ENCODE assay signal across 9 cellular contexts in the genomic region with DNA sequence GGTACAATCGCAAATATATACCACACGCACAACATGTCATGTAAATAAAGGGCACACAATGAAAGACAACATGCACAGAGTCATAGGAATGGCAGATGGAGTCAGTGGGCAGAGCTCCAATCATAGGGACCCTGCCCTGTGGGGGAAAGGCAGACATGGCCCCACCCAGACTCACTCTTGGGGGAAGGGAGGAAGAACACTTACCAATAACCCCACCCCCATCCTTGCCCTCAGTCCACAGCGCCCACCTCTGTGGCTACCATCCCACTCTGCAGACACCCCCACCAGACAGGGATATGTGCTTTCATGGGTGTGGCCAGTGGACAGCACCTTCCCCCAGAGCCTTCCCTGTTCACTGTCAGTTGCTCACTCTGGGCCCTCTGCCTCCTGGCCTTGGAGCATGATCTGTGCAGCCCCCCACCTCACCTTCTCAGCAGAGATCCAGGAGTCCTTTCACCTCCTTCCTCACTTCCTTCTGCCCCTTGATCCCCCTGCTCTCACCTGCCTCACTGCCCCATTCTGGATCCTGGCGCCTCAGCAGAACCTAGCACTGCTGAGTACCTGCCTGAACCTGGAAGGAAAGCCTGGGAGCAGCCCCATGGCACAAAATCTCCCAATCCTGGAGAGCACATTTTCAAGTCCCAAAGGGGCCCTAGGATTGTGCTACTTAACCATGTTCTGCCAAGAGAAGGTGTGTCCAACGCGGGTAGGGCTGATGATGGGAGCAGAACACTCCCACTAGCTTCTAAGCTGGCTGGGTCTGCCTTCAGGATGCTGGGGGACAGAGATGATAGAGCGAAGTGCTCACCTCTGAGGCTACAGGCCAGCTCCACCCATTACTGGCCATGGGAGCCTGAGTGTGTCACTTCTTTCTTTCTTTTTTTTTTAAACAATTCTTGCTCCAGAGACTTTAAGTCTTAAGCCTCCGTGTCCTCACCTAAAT. TPM values are rescaled to one million over a fixed set of nuclear protein-coding genes. Genes with fewer than 3 reads are reported as not detected.
DNase-seq lines count a peak whose midpoint lies in the region; ATAC-seq, FAIRE-seq and TF ChIP-seq lines count a peak whose summit lies in the region.
"Had no signal": no experiment of that assay in that cellular context is flagged by ENCODE, and none has a peak within 500 bp of the region (broad histone marks: within the 10 kb centered on the region; RNA-seq: fewer than 3 reads in every experiment).

No MANE protein-coding gene starts in this region.

- DNase-seq in NK-92 treated with Interleukin-12 subunit alpha and Interleukin-12 subunit beta, amount 100 ng/mL, for 24 hours (lab: John Stamatoyannopoulos, UW): peak; percentile 26
- no peak for DNase-seq in NK-92 (lab: John Stamatoyannopoulos, UW; ENCODE audit: unreplicated experiment)
- peak; percentile 58 for DNase-seq in NCI-H748 treated with DMSO at 0.1 percent for 48 hours (lab: John Stamatoyannopoulos, UW)
- no peak for DNase-seq in colonic mucosa
- DNase-seq in spleen: no peak
- no peak for DNase-seq in urothelium cell line (ENCODE audit: low spot score)
- DNase-seq in H7: no peak

- no peaks in the 10 kb centered on the region for H3K9me3 ChIP-seq in colonic mucosa
- H3K9me3 ChIP-seq in spleen: no peaks in the 10 kb centered on the region

- no peak for TF ChIP-seq POLR2A in spleen (IDR thresholded peaks at IDR 0.05)

- intact Hi-C loops in colonic mucosa (cut with DNase I) (loop anchor here (5.0 kb wide), 1 partner anchor 49 kb away; a partner anchor contains a TSS), spleen (cut with DNase I; ENCODE audit: low total_unique reads) (no loop called here)

- H3K27me3 ChIP-seq in colonic mucosa (no peaks in the 10 kb centered on the region), spleen (replicated peaks in 1 of 7) (no peaks in the 10 kb centered on the region), H7 (ENCODE audit: control insufficient read depth, insufficient read depth, low read length) (peaks cover 3% of the 10 kb centered on the region; the same call in 1 of the 2 replicates)

- peak overlapping the region in 1 of 2 donors; percentile 88 for H3K9ac ChIP-seq in colonic mucosa (ENCODE audit: low read depth in 2 of 2, low read length in 2 of 2)
- H3K9ac ChIP-seq: parathyroid adenoma had no signal

- H3K27ac ChIP-seq in colonic mucosa: peak overlapping the region; percentile 96
- peak overlapping the region; percentile 89 to 98 (median 94) for H3K27ac ChIP-seq in spleen
- H3K27ac ChIP-seq: parathyroid adenoma had no signal

- H3K36me3 ChIP-seq in colonic mucosa (no peaks in the 10 kb centered on the region), spleen (peaks cover 0 to 11% (median 8%) of the 10 kb centered on the region in 6 donors), H7 (replicated peaks; ENCODE audit: control insufficient read depth, insufficient read depth, low read length) (no peaks in the 10 kb centered on the region)

- H3K4me3 ChIP-seq in colonic mucosa (peak overlapping the region; percentile 71), spleen (peak overlapping the region in 4 of 8 donors; percentile 69 to 89 (median 81)), H7 (ENCODE audit: insufficient read depth, low read depth, low read length) (no peak overlapping the region)

- no peak for FAIRE-seq in urothelium cell line (lab: Jason Lieb, UNC)

- H3K4me1 ChIP-seq in colonic mucosa (no peaks in the 10 kb centered on the region), spleen (peaks cover 15 to 84% (median 37%) of the 10 kb centered on the region in 6 donors)

- TF ChIP-seq CTCF in colonic mucosa (IDR thresholded peaks at IDR 0.05) (no peak), spleen (IDR thresholded peaks at IDR 0.05 in 8 of 11, conservative IDR thresholded peaks at IDR 0.05 in 3 of 11) (no peak)

- 67 to 75% (median 70%) methylated on average over 8 of the region's 8 CpGs for WGBS in spleen, 5 donors

- no peak for ATAC-seq in GM19452 (IDR thresholded peaks at IDR 0.05; ENCODE audit: unreplicated experiment)

RNA-seq across cellular contexts. Expression of a gene that starts 1.5 kb away (rescaled TPM):
- total RNA-seq in colonic mucosa (10 to 100 TPM; 23.8 to 50.3 TPM), spleen (10 to 100 TPM; 33.4 to 53.0 (median 40.5) TPM)
- 10 to 100 TPM; 12.6 to 29.4 (median 27.7) TPM for polyA plus RNA-seq in spleen
- total RNA-seq in H7 (2014; rRNA removed; shearing (Covaris generic)): 35.5 and 40.1 TPM in 2 replicates

RNA-seq across cellular contexts. Expression of a gene that starts 35.7 kb away (rescaled TPM):
- total RNA-seq in colonic mucosa (10 to 100 TPM; 33.2 to 60.2 TPM), spleen (10 to 100 TPM; 26.1 to 41.4 (median 34.8) TPM)
- 10 to 100 TPM in 2 of 3 donors, 1 to 10 TPM in 1; 8.9 to 14.0 (median 11.3) TPM for polyA plus RNA-seq in spleen
- 24.3 and 25.6 TPM in 2 replicates for total RNA-seq in H7 (2014; rRNA removed; shearing (Covaris generic))

RNA-seq across cellular contexts. Expression of a gene that starts 48.1 kb away (rescaled TPM):
- total RNA-seq in colonic mucosa: 1 to 10 TPM; 1.5 to 3.1 TPM
- total RNA-seq in spleen: 10 to 100 TPM; 11.9 to 29.2 (median 22.4) TPM
- polyA plus RNA-seq in spleen: 10 to 100 TPM in 2 of 3 donors, 1 to 10 TPM in 1; 8.6 to 13.0 (median 10.2) TPM
- total RNA-seq in H7 (2014; rRNA removed; shearing (Covaris generic)): 0.97 and 1.4 TPM in 2 replicates

Comparison
In these comparisons a context has a peak if more than half of its experiments do, and no peak if none do; other contexts are left out.
1. DNase-seq: peak in NK-92 treated with Interleukin-12 subunit alpha and Interleukin-12 subunit beta, amount 100 ng/mL, for 24 hours (single experiment) and NCI-H748 treated with DMSO at 0.1 percent for 48 hours (single experiment); none in NK-92 (single experiment), colonic mucosa (single experiment), spleen (single experiment), urothelium cell line (single experiment) and H7 (single experiment).